Comparison of ENCODE assay signal across 1 cellular context in genomic region chrX:70128071-70128470, GRCh38.
TF ChIP-seq lines count a peak whose summit lies in the region.

No MANE protein-coding gene starts in this region.

TF ChIP-seq in H1, 55 proteins besides CTCF, POLR2A, EP300 and RAD21:
- TF ChIP-seq SRF (IDR thresholded peaks at IDR 0.05; ENCODE audit: low read depth, low read length): no peak
- TF ChIP-seq E2F6 (IDR thresholded peaks at IDR 0.05): peak; percentile 70; the same call in 1 of the 2 replicates
- no peak for TF ChIP-seq CHD1 (IDR thresholded peaks at IDR 0.05; ENCODE audit: low read depth, low read length)
- TF ChIP-seq ATF3 (IDR thresholded peaks at IDR 0.05; ENCODE audit: insufficient read depth, low read depth, low read length): no peak
- TF ChIP-seq MAX (IDR thresholded peaks at IDR 0.05): peak; percentile 81
